20 cellular contexts compared by ENCODE assay signal in the genomic region with DNA sequence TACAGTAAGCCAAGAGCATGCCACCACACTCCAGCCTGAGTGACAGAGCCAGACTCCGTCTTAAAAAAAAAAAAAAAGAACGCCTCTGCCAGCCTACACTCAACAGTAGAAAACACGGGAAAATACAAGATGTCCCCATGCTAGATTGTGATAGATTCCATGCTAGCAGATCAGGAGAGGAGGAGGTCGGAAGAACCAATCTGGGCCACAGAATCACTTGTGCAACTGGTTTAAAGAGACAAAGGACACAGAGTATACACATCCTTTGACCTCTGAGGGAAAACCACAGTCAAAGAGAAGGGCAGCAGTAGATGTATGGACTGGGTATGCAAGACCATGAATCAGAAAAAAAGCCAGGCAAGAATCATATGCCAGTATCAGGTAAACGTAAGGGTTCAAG. TPM values are rescaled to one million over a fixed set of nuclear protein-coding genes. Genes with fewer than 3 reads are reported as not detected.
DNase-seq lines count a peak whose midpoint lies in the region; ATAC-seq and TF ChIP-seq lines count a peak whose summit lies in the region.
"Had no signal": no experiment of that assay in that cellular context is flagged by ENCODE, and none has a peak within 500 bp of the region (broad histone marks: within the 10 kb centered on the region; RNA-seq: fewer than 3 reads in every experiment).

No MANE protein-coding gene starts in this region.

- peaks cover 100% of the 10 kb centered on the region for H3K79me2 ChIP-seq in SU-DHL-6 (ENCODE audit: insufficient read depth, low read length)

- no peaks in the 10 kb centered on the region for H3K9me3 ChIP-seq in SU-DHL-6 (ENCODE audit: insufficient read depth, low read length)
- H3K9me3 ChIP-seq: mucosa of descending colon, thyroid gland had no signal

- no peaks in the 10 kb centered on the region for H3K36me3 ChIP-seq in SU-DHL-6 (ENCODE audit: low read length)
- H3K36me3 ChIP-seq: thyroid gland had no signal

- H3K27me3 Mint-ChIP-seq in stimulated activated memory B cell treated with anti-CD40 and anti-IgM and Interleukin-4, amounts not matched to agents 10 μg/mL and 1 μg/mL and 100 μg/mL, for 72 hours: no peaks in the 10 kb centered on the region

- H3K4me1 Mint-ChIP-seq in stimulated activated memory B cell treated with anti-CD40 and anti-IgM and Interleukin-4, amounts not matched to agents 10 μg/mL and 1 μg/mL and 100 μg/mL, for 72 hours: peaks cover 68% of the 10 kb centered on the region

- H3K4me3 ChIP-seq in SU-DHL-6 (ENCODE audit: insufficient read depth, low read length, poor library complexity, severe bottlenecking): no peak overlapping the region
- H3K4me3 ChIP-seq: mucosa of descending colon, thyroid gland had no signal

- no peaks in the 10 kb centered on the region for H3K9me2 ChIP-seq in SU-DHL-6 (replicated peaks; ENCODE audit: insufficient read depth, low read length)

- peaks cover 3% of the 10 kb centered on the region for H3K9me3 Mint-ChIP-seq in stimulated activated memory B cell treated with anti-CD40 and anti-IgM and Interleukin-4, amounts not matched to agents 10 μg/mL and 1 μg/mL and 100 μg/mL, for 72 hours

- H3F3A ChIP-seq in SU-DHL-6 (ENCODE audit: insufficient read depth): peaks cover 61% of the 10 kb centered on the region

- intact Hi-C loops in left ventricle myocardium superior (cut with micrococcal nuclease): no loop called here
- intact Hi-C loops in left cardiac atrium (cut with DNase I): no loop called here

- peak overlapping the region; percentile 18 for H3K9ac ChIP-seq in SU-DHL-6 (ENCODE audit: low read length)
- H3K9ac ChIP-seq: KMS-11 had no signal

- no peak overlapping the region for H3K4me3 Mint-ChIP-seq in stimulated activated memory B cell treated with anti-CD40 and anti-IgM and Interleukin-4, amounts not matched to agents 10 μg/mL and 1 μg/mL and 100 μg/mL, for 72 hours

- no peak overlapping the region for H2AFZ ChIP-seq in SU-DHL-6 (ENCODE audit: low read depth, low read length, severe bottlenecking)

- H3K27ac ChIP-seq in SU-DHL-6 (ENCODE audit: low read depth, low read length): peak overlapping the region; percentile 68
- H3K27ac ChIP-seq in epithelial cell of prostate: peak overlapping the region; percentile 75
- H3K27ac ChIP-seq: KMS-11, thyroid gland had no signal

- ATAC-seq in left ventricle myocardium superior: peak; percentile 27
- ATAC-seq in left cardiac atrium: no peak
- no peak for ATAC-seq in stimulated activated memory B cell treated with anti-CD40 and anti-IgM and Interleukin-4, amounts not matched to agents 10 μg/mL and 1 μg/mL and 100 μg/mL, for 72 hours
- no peak for ATAC-seq in HG03025 (IDR thresholded peaks at IDR 0.05; ENCODE audit: low FRiP score, unreplicated experiment)
- ATAC-seq: mucosa of descending colon had no signal

- peaks cover 25% of the 10 kb centered on the region; the same call in 1 of the 2 replicates for H4K20me1 ChIP-seq in SU-DHL-6 (ENCODE audit: low read depth, low read length)

- no peaks in the 10 kb centered on the region for H3K27me3 ChIP-seq in SU-DHL-6 (ENCODE audit: low read length)
- H3K27me3 ChIP-seq: thyroid gland had no signal

- H3K36me3 Mint-ChIP-seq in stimulated activated memory B cell treated with anti-CD40 and anti-IgM and Interleukin-4, amounts not matched to agents 10 μg/mL and 1 μg/mL and 100 μg/mL, for 72 hours: peaks cover 35% of the 10 kb centered on the region

- peak overlapping the region; percentile 66 for H3K27ac Mint-ChIP-seq in stimulated activated memory B cell treated with anti-CD40 and anti-IgM and Interleukin-4, amounts not matched to agents 10 μg/mL and 1 μg/mL and 100 μg/mL, for 72 hours

- no peak for TF ChIP-seq CTCF in SU-DHL-6 (IDR thresholded peaks at IDR 0.05; ENCODE audit: insufficient read depth, low read length, poor library complexity, severe bottlenecking)

- DNase-seq in left ventricle myocardium superior: no peak
- no peak for DNase-seq in left cardiac atrium
- DNase-seq in epithelial cell of prostate (ENCODE audit: low read depth, low spot score): no peak
- DNase-seq in NCI-H446 (lab: John Stamatoyannopoulos, UW): no peak
- no peak for DNase-seq in NCI-H1105 treated with DMSO at 0.1 percent for 48 hours (lab: John Stamatoyannopoulos, UW)
- DNase-seq: activated CD4-positive, CD25-positive, alpha-beta regulatory T cell; activated CD8-positive, alpha-beta memory T cell treated with anti-CD3 and anti-CD28 coated beads for 24 hours; amygdala; COR-L47; EL; NCI-H2081; NCI-H524 treated with DMSO at 0.1 percent for 48 hours; SIG-M5; T-helper 2 cell; thyroid gland had no signal

- peak overlapping the region; percentile 52 for H3K4me2 ChIP-seq in SU-DHL-6 (ENCODE audit: low read depth, low read length, poor library complexity, severe bottlenecking)
- H3K4me2 ChIP-seq: KMS-11 had no signal

RNA-seq across cellular contexts. Expression of a gene that starts 15.9 kb away (rescaled TPM):
- total RNA-seq in left ventricle myocardium superior (99.6 TPM), left cardiac atrium (100 to 1,000 TPM; 118 to 125 TPM)
